In genomic region chr9:20353931-20354652, GRCh38 we compare ENCODE assay signal across 13 cellular contexts.
A peak's percentile ranks its signal among the peaks of the same experiment; 100 is the strongest.
DNase-seq lines count a peak whose midpoint lies in the region; ATAC-seq and TF ChIP-seq lines count a peak whose summit lies in the region.
"Had no signal": no experiment of that assay in that cellular context is flagged by ENCODE, and none has a peak within 500 bp of the region (broad histone marks: within the 10 kb centered on the region; RNA-seq: fewer than 3 reads in every experiment).

No MANE protein-coding gene starts in this region.

- H3K36me3 ChIP-seq in smooth muscle cell (ENCODE audit: low read depth), result no peaks in the 10 kb centered on the region

- no peaks in the 10 kb centered on the region for H3K27me3 ChIP-seq in smooth muscle cell (ENCODE audit: low read depth)

- H3K79me2 ChIP-seq in smooth muscle cell (ENCODE audit: low read depth), result no peaks in the 10 kb centered on the region

- no peaks in the 10 kb centered on the region for H4K20me1 ChIP-seq in smooth muscle cell (ENCODE audit: low read depth)

- no peak for DNase-seq in activated CD8-positive, alpha-beta T cell treated with anti-CD3 and anti-CD28 coated beads for 36 hours
- DNase-seq in activated CD8-positive, alpha-beta T cell treated with anti-CD3 and anti-CD28 coated beads, Interleukin-2, amount 10 ng/mL, durations not matched to agents 7 days and 5 days, result no peak
- DNase-seq in epithelial cell of prostate (ENCODE audit: low read depth, low spot score), result no peak
- no peak for DNase-seq in smooth muscle cell (lab: John Stamatoyannopoulos, UW; ENCODE audit: unreplicated experiment)
- DNase-seq in NCI-H1417 (lab: John Stamatoyannopoulos, UW), result no peak
- no peak for DNase-seq in NCI-H2171 (lab: John Stamatoyannopoulos, UW)
- DNase-seq in GM13977 (ENCODE audit: low spot score), result no peak
- DNase-seq: activated effector memory CD4-positive, alpha-beta T cell treated with anti-CD3 and anti-CD28 coated beads, Interleukin-2, amount 50 U/mL, for 16 hours; NCI-H1694; stimulated activated naive CD8-positive, alpha-beta T cell treated with anti-CD3 and anti-CD28 coated beads, Interleukin-15, Interleukin-2, amounts not matched to agents 100 U/mL and 50 U/mL, for 24 hours had no signal

- no peak for TF ChIP-seq CTCF in activated CD8-positive, alpha-beta T cell treated with anti-CD3 and anti-CD28 coated beads for 36 hours (IDR thresholded peaks at IDR 0.05)
- no peak for TF ChIP-seq CTCF in smooth muscle cell (IDR thresholded peaks at IDR 0.05; ENCODE audit: borderline replicate concordance, insufficient read depth, poor library complexity, severe bottlenecking)
- no peak for TF ChIP-seq CTCF in GM13977 (IDR thresholded peaks at IDR 0.05; ENCODE audit: extremely low read depth, insufficient read depth, missing control alignments)

- WGBS in smooth muscle cell (ENCODE audit: low lambda C conversion rate), result 60% methylated on average over 5 of the region's 5 CpGs

- no peak overlapping the region for H2AFZ ChIP-seq in smooth muscle cell (ENCODE audit: low read depth)

- H3K4me2 ChIP-seq in smooth muscle cell, result peak overlapping the region; percentile 71

- no peaks in the 10 kb centered on the region for H3K9me3 ChIP-seq in smooth muscle cell (replicated peaks; ENCODE audit: low read depth)
- H3K9me3 ChIP-seq: A549 had no signal

- intact Hi-C loops in activated CD8-positive, alpha-beta T cell treated with anti-CD3 and anti-CD28 coated beads for 36 hours (cut with micrococcal nuclease), result loop anchor here (10.0 kb wide), 1 partner anchor 761 kb away; no protein-coding TSS in a partner anchor

- no peak overlapping the region for H3K4me3 Mint-ChIP-seq in activated CD8-positive, alpha-beta T cell treated with anti-CD3 and anti-CD28 coated beads for 36 hours
- H3K4me3 Mint-ChIP-seq in activated CD8-positive, alpha-beta T cell treated with anti-CD3 and anti-CD28 coated beads, Interleukin-2, amount 10 ng/mL, durations not matched to agents 7 days and 5 days, result no peak overlapping the region

- CTCF ChIA-PET in activated CD8-positive, alpha-beta T cell treated with anti-CD3 and anti-CD28 coated beads for 36 hours (lab: Charles Lee), result interaction anchor here (1.1 to 3.8 kb wide), 2 partner anchors 198 to 587 kb away, joined by 3 to 16 read pairs; no protein-coding TSS in a partner anchor
- CTCF ChIA-PET in activated CD8-positive, alpha-beta T cell treated with anti-CD3 and anti-CD28 coated beads, Interleukin-2, amount 10 ng/mL, durations not matched to agents 7 days and 5 days (lab: Charles Lee), result interaction anchor here (1.1 to 2.2 kb wide), 2 partner anchors 33 to 256 kb away, joined by 3 to 6 read pairs; no protein-coding TSS in a partner anchor

- H3K4me3 ChIP-seq in smooth muscle cell, result no peak overlapping the region
- H3K4me3 ChIP-seq: A549 had no signal

- H3K27ac Mint-ChIP-seq in activated CD8-positive, alpha-beta T cell treated with anti-CD3 and anti-CD28 coated beads for 36 hours, result peak overlapping the region; percentile 30
- no peak overlapping the region for H3K27ac Mint-ChIP-seq in activated CD8-positive, alpha-beta T cell treated with anti-CD3 and anti-CD28 coated beads, Interleukin-2, amount 10 ng/mL, durations not matched to agents 7 days and 5 days

- H3K9me3 Mint-ChIP-seq in activated CD8-positive, alpha-beta T cell treated with anti-CD3 and anti-CD28 coated beads for 36 hours, result no peaks in the 10 kb centered on the region
- H3K9me3 Mint-ChIP-seq in activated CD8-positive, alpha-beta T cell treated with anti-CD3 and anti-CD28 coated beads, Interleukin-2, amount 10 ng/mL, durations not matched to agents 7 days and 5 days (ENCODE audit: insufficient read depth), result no peaks in the 10 kb centered on the region

- peak overlapping the region; percentile 43 for H3K9ac ChIP-seq in smooth muscle cell (ENCODE audit: low read depth)

- H3K27me3 Mint-ChIP-seq in activated CD8-positive, alpha-beta T cell treated with anti-CD3 and anti-CD28 coated beads for 36 hours, result no peaks in the 10 kb centered on the region
- H3K27me3 Mint-ChIP-seq in activated CD8-positive, alpha-beta T cell treated with anti-CD3 and anti-CD28 coated beads, Interleukin-2, amount 10 ng/mL, durations not matched to agents 7 days and 5 days (ENCODE audit: low read depth), result no peaks in the 10 kb centered on the region

- in situ Hi-C loops in GM13977 (cut with MboI; ENCODE audit: low pct_unique_long_range_greater_than_20kb, low sequenced_read_pairs, unreplicated experiment), result loop anchor here (10.0 to 25.0 kb wide), 3 partner anchors 271 to 758 kb away; partner anchors contain the start of gene MLLT3

- POLR2A ChIA-PET in activated CD8-positive, alpha-beta T cell treated with anti-CD3 and anti-CD28 coated beads for 36 hours (lab: Charles Lee), result interaction anchor here (0.9 kb wide), 1 partner anchor 677 kb away, joined by 3 read pairs; the partner anchor contains the start of gene HACD4
- POLR2A ChIA-PET in activated CD8-positive, alpha-beta T cell treated with anti-CD3 and anti-CD28 coated beads, Interleukin-2, amount 10 ng/mL, durations not matched to agents 7 days and 5 days (lab: Charles Lee), result interaction anchor here (0.5 kb wide), 1 partner anchor 70 kb away, joined by 3 read pairs; no protein-coding TSS in a partner anchor

- peaks cover 22% of the 10 kb centered on the region for H3F3A ChIP-seq in smooth muscle cell (ENCODE audit: low read depth)

- H3K36me3 Mint-ChIP-seq in activated CD8-positive, alpha-beta T cell treated with anti-CD3 and anti-CD28 coated beads for 36 hours (ENCODE audit: low read depth), result peaks cover 39% of the 10 kb centered on the region
- peaks cover 84% of the 10 kb centered on the region for H3K36me3 Mint-ChIP-seq in activated CD8-positive, alpha-beta T cell treated with anti-CD3 and anti-CD28 coated beads, Interleukin-2, amount 10 ng/mL, durations not matched to agents 7 days and 5 days (ENCODE audit: low read depth)

- peaks cover 51% of the 10 kb centered on the region for H3K4me1 Mint-ChIP-seq in activated CD8-positive, alpha-beta T cell treated with anti-CD3 and anti-CD28 coated beads for 36 hours (ENCODE audit: low read depth)
- peaks cover 74% of the 10 kb centered on the region for H3K4me1 Mint-ChIP-seq in activated CD8-positive, alpha-beta T cell treated with anti-CD3 and anti-CD28 coated beads, Interleukin-2, amount 10 ng/mL, durations not matched to agents 7 days and 5 days (ENCODE audit: low read depth)

- ATAC-seq in activated CD8-positive, alpha-beta T cell treated with anti-CD3 and anti-CD28 coated beads for 36 hours, result no peak
- no peak for ATAC-seq in activated CD8-positive, alpha-beta T cell treated with anti-CD3 and anti-CD28 coated beads, Interleukin-2, amount 10 ng/mL, durations not matched to agents 7 days and 5 days
- peak; percentile 32 for ATAC-seq in HG03565 (IDR thresholded peaks at IDR 0.05; ENCODE audit: unreplicated experiment)
- ATAC-seq: A549, PC-3 had no signal

- peaks cover 26% of the 10 kb centered on the region for H3K4me1 ChIP-seq in smooth muscle cell (ENCODE audit: low read depth)

- H3K27ac ChIP-seq in epithelial cell of prostate (peak overlapping the region; percentile 46), smooth muscle cell (ENCODE audit: low read depth) (peak overlapping the region; percentile 81)
- H3K27ac ChIP-seq: A549 had no signal
